In genomic region chr7:155300641-155301452, GRCh38 we compare ENCODE assay signal across 10 cellular contexts. TPM values are rescaled to one million over a fixed set of nuclear protein-coding genes. Genes with fewer than 3 reads are reported as not detected.
DNase-seq lines count a peak whose midpoint lies in the region; ATAC-seq, FAIRE-seq and TF ChIP-seq lines count a peak whose summit lies in the region.
"Had no signal": no experiment of that assay in that cellular context is flagged by ENCODE, and none has a peak within 500 bp of the region (broad histone marks: within the 10 kb centered on the region; RNA-seq: fewer than 3 reads in every experiment).

No MANE protein-coding gene starts in this region.

- H3K9me3 ChIP-seq in keratinocyte (ENCODE audit: control insufficient read depth, low read depth, low read length), result no peaks in the 10 kb centered on the region
- H3K9me3 ChIP-seq in testis, result no peaks in the 10 kb centered on the region
- H3K9me3 ChIP-seq in tibial artery, result no peaks in the 10 kb centered on the region

- no peak for ATAC-seq in activated naive CD8-positive, alpha-beta T cell treated with anti-CD3 and anti-CD28 coated beads, Interleukin-2, amount 50 U/mL, for 24 hours
- ATAC-seq in GM18870 (IDR thresholded peaks at IDR 0.05; ENCODE audit: unreplicated experiment) (no peak), HG03025 (IDR thresholded peaks at IDR 0.05; ENCODE audit: low FRiP score, unreplicated experiment) (no peak)

- H3K9me1 ChIP-seq in keratinocyte (ENCODE audit: control insufficient read depth, extremely low read depth, insufficient read depth, low read length), result peaks cover 7% of the 10 kb centered on the region

- H3K4me1 ChIP-seq in keratinocyte (ENCODE audit: control insufficient read depth, extremely low read depth, insufficient read depth, low read length), result peaks cover 36% of the 10 kb centered on the region
- peaks cover 17% of the 10 kb centered on the region for H3K4me1 ChIP-seq in testis
- H3K4me1 ChIP-seq in tibial artery, result peaks cover 0 to 27% (median 20%) of the 10 kb centered on the region in 4 donors

- no peaks in the 10 kb centered on the region for H3K27me3 Mint-ChIP-seq in activated naive CD8-positive, alpha-beta T cell treated with anti-CD3 and anti-CD28 coated beads, Interleukin-2, amount 50 U/mL, for 24 hours

- H3K27ac ChIP-seq in keratinocyte (ENCODE audit: control insufficient read depth, insufficient read depth, low read length) (no peak overlapping the region), testis (peak overlapping the region; percentile 8 to 43), tibial artery (peak overlapping the region in 1 of 2 donors; percentile 5)
- H3K27ac ChIP-seq: C4-2B had no signal

- peaks cover 28% of the 10 kb centered on the region for H4K20me1 ChIP-seq in keratinocyte (ENCODE audit: control insufficient read depth, extremely low read depth, insufficient read depth, low read length)

- H3K9me3 Mint-ChIP-seq in activated naive CD8-positive, alpha-beta T cell treated with anti-CD3 and anti-CD28 coated beads, Interleukin-2, amount 50 U/mL, for 24 hours, result no peaks in the 10 kb centered on the region

- DNase-seq in activated naive CD4-positive, alpha-beta T cell treated with Interleukin-2 at 50 U/mL for 16 hours, result peak; percentile 12
- no peak for DNase-seq in activated naive CD4-positive, alpha-beta T cell treated with anti-CD3 and anti-CD28 coated beads, Interleukin-2, amount 50 U/mL, for 16 hours
- no peak for DNase-seq in activated naive CD8-positive, alpha-beta T cell treated with anti-CD3 and anti-CD28 coated beads, Interleukin-2, amount 50 U/mL, for 24 hours
- DNase-seq in keratinocyte (ENCODE audit: low read depth, low spot score), result no peak
- peak; percentile 41 for DNase-seq in testis
- DNase-seq in tibial artery, result no peak
- DNase-seq: cortex of kidney had no signal

- peak overlapping the region; percentile 95 for H3K4me2 ChIP-seq in keratinocyte (ENCODE audit: control insufficient read depth, extremely low read depth, insufficient read depth, low read depth, low read length)

- peaks cover 47% of the 10 kb centered on the region for H3K4me1 Mint-ChIP-seq in activated naive CD8-positive, alpha-beta T cell treated with anti-CD3 and anti-CD28 coated beads, Interleukin-2, amount 50 U/mL, for 24 hours

- H3K36me3 Mint-ChIP-seq in activated naive CD8-positive, alpha-beta T cell treated with anti-CD3 and anti-CD28 coated beads, Interleukin-2, amount 50 U/mL, for 24 hours (ENCODE audit: low read depth), result peaks cover 54% of the 10 kb centered on the region

- no peak for TF ChIP-seq CTCF in keratinocyte (optimal IDR thresholded peaks at IDR 0.05 in 1 of 3, IDR thresholded peaks at IDR 0.05 in 1 of 3, conservative IDR thresholded peaks at IDR 0.05 in 1 of 3; ENCODE audit: extremely low read depth in 1 of 3, insufficient read depth in 2 of 3, low read length in 3 of 3)
- no peak for TF ChIP-seq CTCF in testis (IDR thresholded peaks at IDR 0.05)
- no peak for TF ChIP-seq CTCF in tibial artery (IDR thresholded peaks at IDR 0.05)

- peak overlapping the region; percentile 50 for H3K27ac Mint-ChIP-seq in activated naive CD8-positive, alpha-beta T cell treated with anti-CD3 and anti-CD28 coated beads, Interleukin-2, amount 50 U/mL, for 24 hours

- peaks cover 43% of the 10 kb centered on the region for H3K79me2 ChIP-seq in keratinocyte (ENCODE audit: control insufficient read depth, insufficient read depth, low read length)

- 58 to 60% methylated on average over 11 of the region's 11 CpGs for WGBS in testis, 2 donors

- TF ChIP-seq POLR2A in testis (IDR thresholded peaks at IDR 0.05), result no peak

- dilution Hi-C loops in keratinocyte (cut with MboI; ENCODE audit: extremely low pct_ligation_motif_present, low sequenced_read_pairs), result no loop called here

- H3K9ac ChIP-seq in keratinocyte (ENCODE audit: control insufficient read depth, extremely low read depth, insufficient read depth, low read length), result no peak overlapping the region

- no peak for FAIRE-seq in keratinocyte (lab: Jason Lieb, UNC)

- intact Hi-C loops in testis (cut with DNase I; ENCODE audit: low total_unique reads), result no loop called here
- intact Hi-C loops in tibial artery (cut with DNase I; ENCODE audit: low total_unique reads), result no loop called here

- peak overlapping the region; percentile 89 for H3K4me3 Mint-ChIP-seq in activated naive CD8-positive, alpha-beta T cell treated with anti-CD3 and anti-CD28 coated beads, Interleukin-2, amount 50 U/mL, for 24 hours

- H2AFZ ChIP-seq in keratinocyte (ENCODE audit: control insufficient read depth, low read length), result no peak overlapping the region

- H3K36me3 ChIP-seq in keratinocyte (ENCODE audit: control insufficient read depth in 2 of 2, extremely low read depth in 1 of 2, insufficient read depth in 2 of 2, low read length in 2 of 2) (peaks cover 21% of the 10 kb centered on the region in 2 experiments), testis (ENCODE audit: low read depth, missing control alignments) (no peaks in the 10 kb centered on the region), tibial artery (peaks cover 0 to 35% (median 18%) of the 10 kb centered on the region in 3 donors)

- H3K27me3 ChIP-seq in keratinocyte (ENCODE audit: control insufficient read depth, extremely low read depth, insufficient read depth, low read length) (no peaks in the 10 kb centered on the region), testis (no peaks in the 10 kb centered on the region), tibial artery (no peaks in the 10 kb centered on the region)

- H3K4me3 ChIP-seq in keratinocyte (ENCODE audit: control insufficient read depth in 2 of 3, extremely low read depth in 1 of 3, insufficient read depth in 2 of 3, low read depth in 1 of 3, low read length in 3 of 3) (peak overlapping the region in 1 of 3 experiments; percentile 47), testis (no peak overlapping the region), tibial artery (no peak overlapping the region)

RNA-seq across cellular contexts. Expression of gene INSIG1, which starts 3.2 kb away (rescaled TPM):
- polyA plus RNA-seq in keratinocyte (62.2 to 115 TPM (median 104 TPM) in 3 replicates), testis (ENCODE audit: insufficient read depth, low read depth, low replicate concordance) (52.7 TPM)
- polyA plus RNA-seq in keratinocyte (2011; ENCODE audit: low read depth), result 45.2 TPM
- 56.1 and 81.7 TPM in 2 replicates for polyA plus RNA-seq in keratinocyte (2011; cell fraction: cytosol; rRNA removed)
- 98.9 and 108 TPM in 2 replicates for polyA plus RNA-seq in keratinocyte (2011; cell fraction: nucleus; rRNA removed)
- 40.6 and 90.7 TPM in 2 replicates for polyA plus RNA-seq in keratinocyte (2012; ENCODE audit: low replicate concordance)
- polyA minus RNA-seq in keratinocyte, result 68.5 to 127 TPM (median 102 TPM) in 3 replicates
- 89.0 TPM for polyA minus RNA-seq in keratinocyte (2011; cell fraction: cytosol; rRNA and poly(A)+ RNA removed)
- 118 and 127 TPM in 2 replicates for polyA minus RNA-seq in keratinocyte (2011; cell fraction: nucleus; rRNA and poly(A)+ RNA removed)
- 100 to 1,000 TPM in 1 of 2 donors, 10 to 100 TPM in 1; 89.7 to 118 TPM for total RNA-seq in testis

Comparison
In these comparisons a context has a peak if more than half of its experiments do, and no peak if none do; other contexts are left out.
1. DNase-seq: peak in activated naive CD4-positive, alpha-beta T cell treated with Interleukin-2 at 50 U/mL for 16 hours (single experiment) and testis (single experiment); none in activated naive CD4-positive, alpha-beta T cell treated with anti-CD3 and anti-CD28 coated beads, Interleukin-2, amount 50 U/mL, for 16 hours (single experiment), activated naive CD8-positive, alpha-beta T cell treated with anti-CD3 and anti-CD28 coated beads, Interleukin-2, amount 50 U/mL, for 24 hours (single experiment), keratinocyte (single experiment) and tibial artery (0 of 2).